ENCODE assay signal across 1 cellular context in the genomic region with DNA sequence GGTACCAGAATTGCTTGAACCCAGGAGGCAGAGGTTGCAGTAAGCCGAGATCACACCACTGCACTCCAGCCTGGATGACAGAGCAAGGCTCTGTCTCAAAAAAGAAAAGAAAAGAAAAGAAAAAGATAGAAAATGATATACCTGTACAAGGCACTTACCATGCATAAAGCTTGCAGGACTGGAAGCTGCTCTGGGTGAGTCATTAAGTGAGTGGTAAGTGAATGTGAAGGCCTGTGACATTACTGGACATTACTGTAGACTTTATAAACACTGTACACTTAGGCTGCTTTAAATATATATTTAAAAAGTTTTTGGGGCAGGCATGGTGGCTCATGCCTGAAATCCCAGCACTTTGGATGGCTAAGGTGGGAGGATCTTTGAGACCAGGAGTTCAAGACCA.
TF ChIP-seq lines count a peak whose summit lies in the region.

No MANE protein-coding gene starts in this region.

TF ChIP-seq in SK-N-SH, 30 proteins besides CTCF, POLR2A, EP300 and RAD21 (continued from another document):
- no peak for TF ChIP-seq EZH2phosphoT487 (IDR thresholded peaks at IDR 0.05; ENCODE audit: borderline replicate concordance, low read depth)
